25 cellular contexts compared by ENCODE assay signal in genomic region chr12:32988982-32989381, GRCh38.
A peak's percentile ranks its signal among the peaks of the same experiment; 100 is the strongest.
DNase-seq lines count a peak whose midpoint lies in the region; ATAC-seq and TF ChIP-seq lines count a peak whose summit lies in the region.
"Had no signal": no experiment of that assay in that cellular context is flagged by ENCODE, and none has a peak within 500 bp of the region (broad histone marks: within the 10 kb centered on the region; RNA-seq: fewer than 3 reads in every experiment).

No MANE protein-coding gene starts in this region.

- no peak overlapping the region for H3K4me3 ChIP-seq in PC-3 (ENCODE audit: low read length)
- H3K4me3 ChIP-seq in fibroblast of pulmonary artery (replicated peaks; ENCODE audit: low read depth, low read length): no peak overlapping the region
- no peak overlapping the region for H3K4me3 ChIP-seq in mesodermal cell (ENCODE audit: extremely low read depth, insufficient read depth, low read length, poor library complexity, severe bottlenecking)
- no peak overlapping the region for H3K4me3 ChIP-seq in smooth muscle cell
- H3K4me3 ChIP-seq: lower lobe of right lung, right atrium auricular region, spleen, testis had no signal

- no peak overlapping the region for H3K27ac ChIP-seq in PC-3 (ENCODE audit: low read length)
- H3K27ac ChIP-seq in mesodermal cell (ENCODE audit: low read depth, low read length, severe bottlenecking): peak overlapping the region; percentile 11
- H3K27ac ChIP-seq in smooth muscle cell (ENCODE audit: low read depth): no peak overlapping the region
- H3K27ac ChIP-seq in substantia nigra (ENCODE audit: low read depth, low read length, poor library complexity, severe bottlenecking): no peak overlapping the region
- H3K27ac ChIP-seq: C4-2B, lower lobe of right lung, right atrium auricular region, spleen, testis had no signal

- peak overlapping the region; percentile 37 for H3K4me2 ChIP-seq in PC-3 (ENCODE audit: low read length)
- peak overlapping the region; percentile 5 for H3K4me2 ChIP-seq in smooth muscle cell

- no peaks in the 10 kb centered on the region for H3K79me2 ChIP-seq in PC-3 (ENCODE audit: low read length)
- no peaks in the 10 kb centered on the region for H3K79me2 ChIP-seq in smooth muscle cell (ENCODE audit: low read depth)

- peak; percentile 32 for DNase-seq in PC-3
- peak; percentile 21 for DNase-seq in fibroblast of pulmonary artery (ENCODE audit: low read depth)
- no peak for DNase-seq in smooth muscle cell (lab: John Stamatoyannopoulos, UW; ENCODE audit: unreplicated experiment)
- no peak for DNase-seq in substantia nigra (lab: John Stamatoyannopoulos, UW)
- no peak for DNase-seq in dermis blood vessel endothelial cell
- no peak for DNase-seq in NCI-H1092 (lab: John Stamatoyannopoulos, UW)
- DNase-seq: activated CD4-positive, alpha-beta memory T cell treated with anti-CD3 and anti-CD28 coated beads for 36 hours; activated CD8-positive, alpha-beta memory T cell treated with anti-CD3 and anti-CD28 coated beads, Interleukin-2, amount 50 U/mL, for 48 hours; activated naive CD8-positive, alpha-beta T cell treated with anti-CD3 and anti-CD28 coated beads for 36 hours; EL; lower lobe of right lung; NCI-H2107; NCI-H446 treated with DMSO at 0.1 percent for 48 hours; spleen; stimulated activated CD4-positive, alpha-beta T cell treated with anti-CD3 and anti-CD28 coated beads, Interleukin-2, amount 100 ng/mL, for 48 hours; stimulated activated naive B cell treated with anti-CD40 and anti-IgM and Interleukin-4, amounts not matched to agents 10 μg/mL and 1 μg/mL and 100 μg/mL, for 72 hours; T-cell; testis had no signal

- ATAC-seq in PC-3: no peak
- ATAC-seq: activated CD4-positive, CD25-positive, alpha-beta regulatory T cell treated with anti-CD3 and anti-CD28 coated beads, Interleukin-2, amount 50 U/mL, for 24 hours; HCT116; HepG2; lower lobe of right lung; Panc1; stimulated activated naive B cell treated with anti-CD40 and anti-IgM and Interleukin-4, amounts not matched to agents 10 μg/mL and 1 μg/mL and 100 μg/mL, for 72 hours; T-cell had no signal

- TF ChIP-seq CTCF in PC-3 (conservative IDR thresholded peaks at IDR 0.05; ENCODE audit: low read depth, low read length) (no peak), fibroblast of pulmonary artery (IDR thresholded peaks at IDR 0.05; ENCODE audit: low read length, missing control alignments) (no peak), smooth muscle cell (IDR thresholded peaks at IDR 0.05; ENCODE audit: borderline replicate concordance, insufficient read depth, poor library complexity, severe bottlenecking) (no peak)

- H3K9me2 ChIP-seq in PC-3 (replicated peaks; ENCODE audit: low read length): no peaks in the 10 kb centered on the region

- CTCF ChIA-PET in PC-3 (lab: Charles Lee): no interaction called here

- no peaks in the 10 kb centered on the region for H3K27me3 ChIP-seq in PC-3 (ENCODE audit: low read length)
- H3K27me3 ChIP-seq in smooth muscle cell (ENCODE audit: low read depth): no peaks in the 10 kb centered on the region
- H3K27me3 ChIP-seq: right atrium auricular region, spleen, testis had no signal

- H2AFZ ChIP-seq in PC-3 (ENCODE audit: low read length) (no peak overlapping the region), smooth muscle cell (ENCODE audit: low read depth) (peak overlapping the region; percentile 15)

- WGBS in mesodermal cell (ENCODE audit: insufficient coverage in 2 of 2), 2 experiments: 40 to 51% methylated on average over 1 to 3 of the region's 4 CpGs
- 44% methylated on average over 4 of the region's 4 CpGs for WGBS in smooth muscle cell (ENCODE audit: low lambda C conversion rate)

- no peak overlapping the region for H3K9ac ChIP-seq in PC-3 (ENCODE audit: low read length)
- H3K9ac ChIP-seq in smooth muscle cell (ENCODE audit: low read depth): no peak overlapping the region

- intact Hi-C loops in PC-3 (cut with micrococcal nuclease): no loop called here

- H3K36me3 ChIP-seq in PC-3 (ENCODE audit: low read depth, low read length): no peaks in the 10 kb centered on the region
- no peaks in the 10 kb centered on the region for H3K36me3 ChIP-seq in mesodermal cell (ENCODE audit: control insufficient read depth, insufficient read depth, low read length)
- H3K36me3 ChIP-seq in smooth muscle cell (ENCODE audit: low read depth): no peaks in the 10 kb centered on the region
- H3K36me3 ChIP-seq: lower lobe of right lung, right atrium auricular region, spleen had no signal

- H3F3A ChIP-seq in PC-3 (ENCODE audit: low read length, unreplicated experiment) (no peaks in the 10 kb centered on the region), smooth muscle cell (ENCODE audit: low read depth) (no peaks in the 10 kb centered on the region)

- no TSS peak for BruUV-seq in PC-3 (replicated peaks; lab: Mats Ljungman, UMichigan)

- H4K20me1 ChIP-seq in PC-3 (ENCODE audit: low read length) (no peaks in the 10 kb centered on the region), smooth muscle cell (ENCODE audit: low read depth) (no peaks in the 10 kb centered on the region)

- peaks cover 42% of the 10 kb centered on the region for H3K4me1 ChIP-seq in PC-3 (ENCODE audit: insufficient read depth, low read length)
- H3K4me1 ChIP-seq in mesodermal cell (ENCODE audit: control insufficient read depth, insufficient read depth, low read length, poor library complexity, severe bottlenecking): peaks cover 46% of the 10 kb centered on the region
- peaks cover 16% of the 10 kb centered on the region for H3K4me1 ChIP-seq in smooth muscle cell (ENCODE audit: low read depth)
- H3K4me1 ChIP-seq: lower lobe of right lung, right atrium auricular region, spleen, testis had no signal

- POLR2A ChIA-PET in PC-3 (lab: Charles Lee; ENCODE audit: unreplicated experiment): no interaction called here

- H3K9me3 ChIP-seq in PC-3 (ENCODE audit: low read length) (no peaks in the 10 kb centered on the region), mesodermal cell (ENCODE audit: control insufficient read depth, low read length) (no peaks in the 10 kb centered on the region), smooth muscle cell (replicated peaks; ENCODE audit: low read depth) (no peaks in the 10 kb centered on the region)
- H3K9me3 ChIP-seq: lower lobe of right lung, right atrium auricular region, spleen, testis had no signal

Comparison
In these comparisons a context has a peak if more than half of its experiments do, and no peak if none do; other contexts are left out.
1. DNase-seq: peak in PC-3 (single experiment) and fibroblast of pulmonary artery (single experiment); none in smooth muscle cell (single experiment), substantia nigra (0 of 49), dermis blood vessel endothelial cell (single experiment) and NCI-H1092 (single experiment).